Comparison of ENCODE assay signal across 2 cellular contexts in the genomic region with DNA sequence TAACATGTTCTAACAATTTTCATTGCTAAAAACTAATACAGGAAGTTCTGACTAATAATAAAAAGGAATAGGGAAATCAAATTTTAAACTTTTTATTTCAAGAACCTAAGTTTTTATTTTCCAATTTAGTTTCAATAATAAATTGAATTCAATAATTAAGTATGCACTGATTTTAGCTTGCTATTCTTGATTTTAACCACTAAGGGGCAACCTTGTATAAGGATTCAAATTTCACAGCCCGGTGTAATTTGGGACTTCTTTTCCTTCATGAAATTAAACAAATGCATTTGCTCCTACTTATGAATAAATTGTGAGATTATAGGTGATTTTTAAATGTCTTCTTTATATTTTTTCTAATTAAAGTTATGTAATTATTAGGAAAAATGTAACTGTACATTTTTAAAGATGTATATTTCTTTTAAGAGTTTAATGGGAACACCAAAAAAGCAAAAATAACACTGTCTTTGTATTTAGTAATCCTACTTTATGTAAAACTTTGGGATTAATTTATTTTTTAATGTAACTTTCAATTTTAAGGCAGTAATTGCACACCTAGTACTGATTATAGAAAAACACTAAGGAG.
TF ChIP-seq lines count a peak whose summit lies in the region.

No MANE protein-coding gene starts in this region.

TF ChIP-seq in K562, 482 proteins besides CTCF, POLR2A, EP300 and RAD21 (continued from another document):
- TF ChIP-seq, protein P1, sequence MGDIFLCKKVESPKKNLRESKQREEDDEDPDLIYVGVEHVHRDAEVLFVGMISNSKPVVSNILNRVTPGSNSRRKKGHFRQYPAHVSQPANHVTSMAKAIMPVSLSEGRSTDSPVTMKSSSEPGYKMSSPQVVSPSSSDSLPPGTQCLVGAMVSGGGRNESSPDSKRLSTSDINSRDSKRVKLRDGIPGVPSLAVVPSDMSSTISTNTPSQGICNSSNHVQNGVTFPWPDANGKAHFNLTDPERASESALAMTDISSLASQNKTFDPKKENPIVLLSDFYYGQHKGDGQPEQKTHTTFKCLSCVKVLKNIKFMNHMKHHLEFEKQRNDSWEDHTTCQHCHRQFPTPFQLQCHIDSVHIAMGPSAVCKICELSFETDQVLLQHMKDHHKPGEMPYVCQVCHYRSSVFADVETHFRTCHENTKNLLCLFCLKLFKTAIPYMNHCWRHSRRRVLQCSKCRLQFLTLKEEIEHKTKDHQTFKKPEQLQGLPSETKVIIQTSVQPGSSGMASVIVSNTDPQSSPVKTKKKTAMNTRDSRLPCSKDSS (IDR thresholded peaks at IDR 0.05; ENCODE audit: low read depth, partially characterized antibody) = no peak
- TF ChIP-seq ZNF224 (CRISPR knock-in tag; IDR thresholded peaks at IDR 0.05) (no peak), ZNF146 (CRISPR knock-in tag; IDR thresholded peaks at IDR 0.05; ENCODE audit: unreplicated experiment) (no peak), SREBF1 (IDR thresholded peaks at IDR 0.05; ENCODE audit: borderline replicate concordance, low read depth, low read length) (no peak), ELF2 (CRISPR knock-in tag; IDR thresholded peaks at IDR 0.05) (no peak), SMAD3 (CRISPR knock-in tag; conservative IDR thresholded peaks at IDR 0.05) (no peak), SREBF2 (CRISPR knock-in tag; IDR thresholded peaks at IDR 0.05) (no peak), SMARCC2 (IDR thresholded peaks at IDR 0.05; ENCODE audit: low read depth) (no peak), COPS2 (conservative IDR thresholded peaks at IDR 0.05) (no peak), OTX1 (CRISPR knock-in tag; IDR thresholded peaks at IDR 0.05) (no peak), STAT5A (IDR thresholded peaks at IDR 0.05; ENCODE audit: borderline replicate concordance, low read length) (no peak), L3MBTL2 (IDR thresholded peaks at IDR 0.05) (no peak)
- TF ChIP-seq, protein P2, sequence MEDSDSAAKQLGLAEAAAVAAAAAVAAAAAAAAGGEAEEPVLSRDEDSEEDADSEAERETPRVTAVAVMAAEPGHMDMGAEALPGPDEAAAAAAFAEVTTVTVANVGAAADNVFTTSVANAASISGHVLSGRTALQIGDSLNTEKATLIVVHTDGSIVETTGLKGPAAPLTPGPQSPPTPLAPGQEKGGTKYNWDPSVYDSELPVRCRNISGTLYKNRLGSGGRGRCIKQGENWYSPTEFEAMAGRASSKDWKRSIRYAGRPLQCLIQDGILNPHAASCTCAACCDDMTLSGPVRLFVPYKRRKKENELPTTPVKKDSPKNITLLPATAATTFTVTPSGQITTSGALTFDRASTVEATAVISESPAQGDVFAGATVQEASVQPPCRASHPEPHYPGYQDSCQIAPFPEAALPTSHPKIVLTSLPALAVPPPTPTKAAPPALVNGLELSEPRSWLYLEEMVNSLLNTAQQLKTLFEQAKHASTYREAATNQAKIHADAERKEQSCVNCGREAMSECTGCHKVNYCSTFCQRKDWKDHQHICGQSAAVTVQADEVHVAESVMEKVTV (CRISPR knock-in tag; IDR thresholded peaks at IDR 0.05) = peak; percentile 16; the same call in 1 of the 2 replicates
- TF ChIP-seq, protein P3, sequence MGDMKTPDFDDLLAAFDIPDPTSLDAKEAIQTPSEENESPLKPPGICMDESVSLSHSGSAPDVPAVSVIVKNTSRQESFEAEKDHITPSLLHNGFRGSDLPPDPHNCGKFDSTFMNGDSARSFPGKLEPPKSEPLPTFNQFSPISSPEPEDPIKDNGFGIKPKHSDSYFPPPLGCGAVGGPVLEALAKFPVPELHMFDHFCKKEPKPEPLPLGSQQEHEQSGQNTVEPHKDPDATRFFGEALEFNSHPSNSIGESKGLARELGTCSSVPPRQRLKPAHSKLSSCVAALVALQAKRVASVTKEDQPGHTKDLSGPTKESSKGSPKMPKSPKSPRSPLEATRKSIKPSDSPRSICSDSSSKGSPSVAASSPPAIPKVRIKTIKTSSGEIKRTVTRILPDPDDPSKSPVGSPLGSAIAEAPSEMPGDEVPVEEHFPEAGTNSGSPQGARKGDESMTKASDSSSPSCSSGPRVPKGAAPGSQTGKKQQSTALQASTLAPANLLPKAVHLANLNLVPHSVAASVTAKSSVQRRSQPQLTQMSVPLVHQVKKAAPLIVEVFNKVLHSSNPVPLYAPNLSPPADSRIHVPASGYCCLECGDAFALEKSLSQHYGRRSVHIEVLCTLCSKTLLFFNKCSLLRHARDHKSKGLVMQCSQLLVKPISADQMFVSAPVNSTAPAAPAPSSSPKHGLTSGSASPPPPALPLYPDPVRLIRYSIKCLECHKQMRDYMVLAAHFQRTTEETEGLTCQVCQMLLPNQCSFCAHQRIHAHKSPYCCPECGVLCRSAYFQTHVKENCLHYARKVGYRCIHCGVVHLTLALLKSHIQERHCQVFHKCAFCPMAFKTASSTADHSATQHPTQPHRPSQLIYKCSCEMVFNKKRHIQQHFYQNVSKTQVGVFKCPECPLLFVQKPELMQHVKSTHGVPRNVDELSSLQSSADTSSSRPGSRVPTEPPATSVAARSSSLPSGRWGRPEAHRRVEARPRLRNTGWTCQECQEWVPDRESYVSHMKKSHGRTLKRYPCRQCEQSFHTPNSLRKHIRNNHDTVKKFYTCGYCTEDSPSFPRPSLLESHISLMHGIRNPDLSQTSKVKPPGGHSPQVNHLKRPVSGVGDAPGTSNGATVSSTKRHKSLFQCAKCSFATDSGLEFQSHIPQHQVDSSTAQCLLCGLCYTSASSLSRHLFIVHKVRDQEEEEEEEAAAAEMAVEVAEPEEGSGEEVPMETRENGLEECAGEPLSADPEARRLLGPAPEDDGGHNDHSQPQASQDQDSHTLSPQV (IDR thresholded peaks at IDR 0.05) = no peak
TF ChIP-seq in K562: peak in this region for 2.

TF ChIP-seq in liver, 16 proteins besides CTCF, POLR2A, EP300 and RAD21 (continued from another document):
- TF ChIP-seq, protein P4, sequence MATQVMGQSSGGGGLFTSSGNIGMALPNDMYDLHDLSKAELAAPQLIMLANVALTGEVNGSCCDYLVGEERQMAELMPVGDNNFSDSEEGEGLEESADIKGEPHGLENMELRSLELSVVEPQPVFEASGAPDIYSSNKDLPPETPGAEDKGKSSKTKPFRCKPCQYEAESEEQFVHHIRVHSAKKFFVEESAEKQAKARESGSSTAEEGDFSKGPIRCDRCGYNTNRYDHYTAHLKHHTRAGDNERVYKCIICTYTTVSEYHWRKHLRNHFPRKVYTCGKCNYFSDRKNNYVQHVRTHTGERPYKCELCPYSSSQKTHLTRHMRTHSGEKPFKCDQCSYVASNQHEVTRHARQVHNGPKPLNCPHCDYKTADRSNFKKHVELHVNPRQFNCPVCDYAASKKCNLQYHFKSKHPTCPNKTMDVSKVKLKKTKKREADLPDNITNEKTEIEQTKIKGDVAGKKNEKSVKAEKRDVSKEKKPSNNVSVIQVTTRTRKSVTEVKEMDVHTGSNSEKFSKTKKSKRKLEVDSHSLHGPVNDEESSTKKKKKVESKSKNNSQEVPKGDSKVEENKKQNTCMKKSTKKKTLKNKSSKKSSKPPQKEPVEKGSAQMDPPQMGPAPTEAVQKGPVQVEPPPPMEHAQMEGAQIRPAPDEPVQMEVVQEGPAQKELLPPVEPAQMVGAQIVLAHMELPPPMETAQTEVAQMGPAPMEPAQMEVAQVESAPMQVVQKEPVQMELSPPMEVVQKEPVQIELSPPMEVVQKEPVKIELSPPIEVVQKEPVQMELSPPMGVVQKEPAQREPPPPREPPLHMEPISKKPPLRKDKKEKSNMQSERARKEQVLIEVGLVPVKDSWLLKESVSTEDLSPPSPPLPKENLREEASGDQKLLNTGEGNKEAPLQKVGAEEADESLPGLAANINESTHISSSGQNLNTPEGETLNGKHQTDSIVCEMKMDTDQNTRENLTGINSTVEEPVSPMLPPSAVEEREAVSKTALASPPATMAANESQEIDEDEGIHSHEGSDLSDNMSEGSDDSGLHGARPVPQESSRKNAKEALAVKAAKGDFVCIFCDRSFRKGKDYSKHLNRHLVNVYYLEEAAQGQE (IDR thresholded peaks at IDR 0.05) = no peak
- TF ChIP-seq FOXA2 (IDR thresholded peaks at IDR 0.05) (no peak), RXRA (IDR thresholded peaks at IDR 0.05) (no peak), HNF4A (conservative IDR thresholded peaks at IDR 0.05) (no peak), GABPA (IDR thresholded peaks at IDR 0.05 in 1 of 2, conservative IDR thresholded peaks at IDR 0.05 in 1 of 2) (no peak), HNF4G (IDR thresholded peaks at IDR 0.05) (no peak)
